ENCODE assay signal across 17 cellular contexts in the genomic region with DNA sequence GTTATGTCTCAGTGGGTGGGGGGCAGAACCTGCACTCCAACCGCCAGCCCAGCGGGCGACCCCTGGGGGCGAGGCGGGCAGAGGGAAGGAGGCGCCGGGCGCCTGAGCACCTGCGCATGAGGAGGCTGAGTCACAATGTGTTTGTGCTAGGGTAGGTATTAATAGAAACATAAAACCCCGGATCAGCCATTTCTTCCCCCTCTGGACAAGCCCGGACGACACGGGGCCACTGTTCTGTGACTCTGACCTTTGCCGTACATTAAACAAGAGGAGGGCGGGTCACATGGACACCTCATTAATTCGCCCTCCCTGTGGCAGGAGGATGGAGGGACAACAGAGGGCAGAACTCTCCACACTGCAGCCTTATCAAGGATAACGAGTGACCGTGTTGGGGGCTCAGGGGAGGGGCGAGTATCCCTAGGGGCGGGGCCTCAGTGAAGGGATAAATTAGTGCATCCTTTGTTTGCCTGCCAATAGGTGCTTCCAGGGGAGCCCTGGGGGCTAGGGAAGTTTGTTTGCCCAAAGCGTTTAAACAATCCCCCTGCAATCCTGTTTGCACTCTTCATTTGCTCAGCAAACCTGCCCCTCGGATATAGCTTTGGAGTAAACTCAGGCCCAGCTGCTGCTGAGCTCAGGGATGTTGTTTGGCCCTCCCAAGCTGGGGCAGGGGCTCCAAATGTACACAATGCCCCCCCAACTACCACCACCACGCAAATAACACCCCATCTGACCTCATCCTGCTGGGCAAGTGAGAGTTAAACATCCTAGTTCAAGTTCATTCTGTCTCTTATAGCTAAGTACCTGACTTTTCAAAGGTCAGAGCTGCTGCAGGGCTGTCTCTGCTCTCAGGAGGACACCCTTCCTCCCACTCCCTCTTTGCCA.
DNase-seq lines count a peak whose midpoint lies in the region; ATAC-seq, FAIRE-seq and TF ChIP-seq lines count a peak whose summit lies in the region.
"Had no signal": no experiment of that assay in that cellular context is flagged by ENCODE, and none has a peak within 500 bp of the region (broad histone marks: within the 10 kb centered on the region; RNA-seq: fewer than 3 reads in every experiment).

No MANE protein-coding gene starts in this region.

- H3K36me3 Mint-ChIP-seq in effector memory CD8-positive, alpha-beta T cell (ENCODE audit: insufficient read depth) = peaks cover 3% of the 10 kb centered on the region
- no peaks in the 10 kb centered on the region for H3K36me3 Mint-ChIP-seq in activated T-helper 1 cell treated with anti-CD3 and anti-CD28 coated beads, Interleukin-12 subunit alpha, Interleukin-12 subunit beta, Interleukin-2, Interleukin-4 antibody, amounts not matched to agents 30 ng/mL and 10 ng/mL and 1 ng/mL, durations not matched to agents 14 hours and 24 hours and 36 hours (ENCODE audit: low read depth)
- H3K36me3 Mint-ChIP-seq: CD4-positive, alpha-beta memory T cell had no signal

- H3K27me3 Mint-ChIP-seq in effector memory CD8-positive, alpha-beta T cell = peaks cover 12 to 65% of the 10 kb centered on the region in 2 donors
- H3K27me3 Mint-ChIP-seq in activated T-helper 1 cell treated with anti-CD3 and anti-CD28 coated beads, Interleukin-12 subunit alpha, Interleukin-12 subunit beta, Interleukin-2, Interleukin-4 antibody, amounts not matched to agents 30 ng/mL and 10 ng/mL and 1 ng/mL, durations not matched to agents 14 hours and 24 hours and 36 hours (ENCODE audit: insufficient read depth) = no peaks in the 10 kb centered on the region

- no peaks in the 10 kb centered on the region for H3K9me3 ChIP-seq in upper lobe of right lung
- H3K9me3 ChIP-seq: lower lobe of right lung, suprapubic skin had no signal

- peak; percentile 30 for TF ChIP-seq CTCF in bronchial epithelial cell (IDR thresholded peaks at IDR 0.05; ENCODE audit: insufficient read depth, low read length, severe bottlenecking)
- no peak for TF ChIP-seq CTCF in upper lobe of right lung (IDR thresholded peaks at IDR 0.05)

- no peaks in the 10 kb centered on the region for H3K9me3 Mint-ChIP-seq in effector memory CD8-positive, alpha-beta T cell
- H3K9me3 Mint-ChIP-seq in activated T-helper 1 cell treated with anti-CD3 and anti-CD28 coated beads, Interleukin-12 subunit alpha, Interleukin-12 subunit beta, Interleukin-2, Interleukin-4 antibody, amounts not matched to agents 30 ng/mL and 10 ng/mL and 1 ng/mL, durations not matched to agents 14 hours and 24 hours and 36 hours = no peaks in the 10 kb centered on the region
- H3K9me3 Mint-ChIP-seq: CD4-positive, alpha-beta memory T cell had no signal

- H3K27ac Mint-ChIP-seq in effector memory CD8-positive, alpha-beta T cell = no peak overlapping the region
- no peak overlapping the region for H3K27ac Mint-ChIP-seq in activated T-helper 1 cell treated with anti-CD3 and anti-CD28 coated beads, Interleukin-12 subunit alpha, Interleukin-12 subunit beta, Interleukin-2, Interleukin-4 antibody, amounts not matched to agents 30 ng/mL and 10 ng/mL and 1 ng/mL, durations not matched to agents 14 hours and 24 hours and 36 hours
- H3K27ac Mint-ChIP-seq: activated CD8-positive, alpha-beta T cell treated with anti-CD3 and anti-CD28 coated beads, Interleukin-2, amount 10 ng/mL, durations not matched to agents 7 days and 5 days; CD4-positive, alpha-beta memory T cell had no signal

- H3K4me3 ChIP-seq in bronchial epithelial cell (ENCODE audit: low read depth, low read length) (no peak overlapping the region), upper lobe of right lung (no peak overlapping the region)
- H3K4me3 ChIP-seq: lower lobe of right lung, suprapubic skin had no signal

- no peaks in the 10 kb centered on the region for H3K4me1 ChIP-seq in upper lobe of right lung

- H3K4me3 Mint-ChIP-seq in effector memory CD8-positive, alpha-beta T cell = no peak overlapping the region
- no peak overlapping the region for H3K4me3 Mint-ChIP-seq in activated T-helper 1 cell treated with anti-CD3 and anti-CD28 coated beads, Interleukin-12 subunit alpha, Interleukin-12 subunit beta, Interleukin-2, Interleukin-4 antibody, amounts not matched to agents 30 ng/mL and 10 ng/mL and 1 ng/mL, durations not matched to agents 14 hours and 24 hours and 36 hours
- H3K4me3 Mint-ChIP-seq: activated CD8-positive, alpha-beta T cell treated with anti-CD3 and anti-CD28 coated beads, Interleukin-2, amount 10 ng/mL, durations not matched to agents 7 days and 5 days; CD4-positive, alpha-beta memory T cell had no signal

- peak; percentile 31 for DNase-seq in DMS79 treated with DMSO at 0.1 percent for 48 hours (lab: John Stamatoyannopoulos, UW)
- DNase-seq in DMS79 (lab: John Stamatoyannopoulos, UW) = no peak
- DNase-seq in NCI-H2081 treated with DMSO at 0.1 percent for 48 hours (lab: John Stamatoyannopoulos, UW) = peak; percentile 85
- peak; percentile 68 for DNase-seq in bronchial epithelial cell (ENCODE audit: low read depth)
- DNase-seq in renal cortical epithelial cell (ENCODE audit: low read depth) = peak; percentile 80
- no peak for DNase-seq in upper lobe of right lung
- no peak for DNase-seq in effector memory CD8-positive, alpha-beta T cell
- no peak for DNase-seq in activated T-helper 1 cell treated with anti-CD3 and anti-CD28 coated beads, Interleukin-12 subunit alpha, Interleukin-12 subunit beta, Interleukin-2, Interleukin-4 antibody, amounts not matched to agents 30 ng/mL and 10 ng/mL and 1 ng/mL, durations not matched to agents 14 hours and 24 hours and 36 hours (ENCODE audit: low spot score)
- DNase-seq: activated CD8-positive, alpha-beta T cell treated with anti-CD3 and anti-CD28 coated beads, Interleukin-2, amount 10 ng/mL, durations not matched to agents 7 days and 5 days; brain microvascular endothelial cell; CD4-positive, alpha-beta memory T cell; lower lobe of right lung; NCI-H2029 had no signal

- no peak for FAIRE-seq in bronchial epithelial cell (lab: Jason Lieb, UNC)
- FAIRE-seq: RCC 7860, small intestine had no signal

- H3K4me1 Mint-ChIP-seq in effector memory CD8-positive, alpha-beta T cell (ENCODE audit: low read depth in 2 of 2) = no peaks in the 10 kb centered on the region
- no peaks in the 10 kb centered on the region for H3K4me1 Mint-ChIP-seq in activated T-helper 1 cell treated with anti-CD3 and anti-CD28 coated beads, Interleukin-12 subunit alpha, Interleukin-12 subunit beta, Interleukin-2, Interleukin-4 antibody, amounts not matched to agents 30 ng/mL and 10 ng/mL and 1 ng/mL, durations not matched to agents 14 hours and 24 hours and 36 hours (ENCODE audit: low read depth)
- H3K4me1 Mint-ChIP-seq: CD4-positive, alpha-beta memory T cell had no signal

- H3K27me3 ChIP-seq in bronchial epithelial cell (ENCODE audit: control insufficient read depth, insufficient read depth, low read length) = no peaks in the 10 kb centered on the region
- H3K27me3 ChIP-seq in upper lobe of right lung = no peaks in the 10 kb centered on the region
- H3K27me3 ChIP-seq: brain microvascular endothelial cell, suprapubic skin had no signal

- no peaks in the 10 kb centered on the region for H3K36me3 ChIP-seq in bronchial epithelial cell (ENCODE audit: control insufficient read depth, insufficient read depth, low read length)
- no peaks in the 10 kb centered on the region for H3K36me3 ChIP-seq in upper lobe of right lung
- H3K36me3 ChIP-seq: brain microvascular endothelial cell, lower lobe of right lung, suprapubic skin had no signal

- intact Hi-C loops in upper lobe of right lung (cut with DNase I) = no loop called here
- intact Hi-C loops in activated T-helper 1 cell treated with anti-CD3 and anti-CD28 coated beads, Interleukin-12 subunit alpha, Interleukin-12 subunit beta, Interleukin-2, Interleukin-4 antibody, amounts not matched to agents 30 ng/mL and 10 ng/mL and 1 ng/mL, durations not matched to agents 14 hours and 24 hours and 36 hours (cut with micrococcal nuclease) = no loop called here

- no peak overlapping the region for H3K27ac ChIP-seq in upper lobe of right lung
- H3K27ac ChIP-seq: 22Rv1, brain microvascular endothelial cell, lower lobe of right lung, suprapubic skin had no signal

- ATAC-seq in upper lobe of right lung = no peak
- ATAC-seq in effector memory CD8-positive, alpha-beta T cell (replicated peaks) = no peak
- ATAC-seq: activated CD8-positive, alpha-beta T cell treated with anti-CD3 and anti-CD28 coated beads, Interleukin-2, amount 10 ng/mL, durations not matched to agents 7 days and 5 days; lower lobe of right lung had no signal

Comparison
In these comparisons a context has a peak if more than half of its experiments do, and no peak if none do; other contexts are left out.
1. DNase-seq: peak in DMS79 treated with DMSO at 0.1 percent for 48 hours (single experiment), NCI-H2081 treated with DMSO at 0.1 percent for 48 hours (single experiment), bronchial epithelial cell (single experiment) and renal cortical epithelial cell (single experiment); none in DMS79 (single experiment), upper lobe of right lung (single experiment), effector memory CD8-positive, alpha-beta T cell (0 of 3) and activated T-helper 1 cell treated with anti-CD3 and anti-CD28 coated beads, Interleukin-12 subunit alpha, Interleukin-12 subunit beta, Interleukin-2, Interleukin-4 antibody, amounts not matched to agents 30 ng/mL and 10 ng/mL and 1 ng/mL, durations not matched to agents 14 hours and 24 hours and 36 hours (single experiment).